In the genomic region with DNA sequence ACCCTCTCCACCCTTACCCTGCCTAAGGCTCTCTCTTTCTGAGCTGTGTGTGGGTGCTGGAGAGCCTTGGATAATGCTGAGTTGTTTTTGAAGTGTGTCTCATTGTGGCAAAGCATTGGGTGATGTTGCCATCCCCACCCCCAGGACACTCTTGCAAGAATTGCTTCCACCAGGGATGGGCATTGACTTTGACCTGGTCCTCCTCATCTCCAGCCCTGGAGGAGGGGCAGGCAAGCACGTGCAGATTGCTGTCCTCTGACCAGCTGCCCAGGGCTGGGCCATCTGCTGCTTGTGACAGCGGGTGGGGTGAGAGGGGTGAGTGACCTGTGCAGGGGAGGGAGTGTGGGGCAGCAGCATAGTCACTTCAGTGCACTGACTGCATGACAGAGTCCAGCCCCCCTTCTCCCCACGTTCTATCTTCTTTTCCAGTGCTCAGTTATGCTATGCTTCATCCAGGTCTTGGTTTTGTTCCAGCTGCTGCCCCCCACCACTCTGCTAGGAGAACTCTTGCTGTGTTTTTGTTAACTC, we compare ENCODE assay signal across 9 cellular contexts. TPM values are rescaled to one million over a fixed set of nuclear protein-coding genes. Genes with fewer than 3 reads are reported as not detected.
DNase-seq lines count a peak whose midpoint lies in the region; ATAC-seq and TF ChIP-seq lines count a peak whose summit lies in the region.
"Had no signal": no experiment of that assay in that cellular context is flagged by ENCODE, and none has a peak within 500 bp of the region (broad histone marks: within the 10 kb centered on the region; RNA-seq: fewer than 3 reads in every experiment).

No MANE protein-coding gene starts in this region.

- peak overlapping the region in 2 of 4 donors; percentile 62 to 66 for H3K27ac ChIP-seq in gastroesophageal sphincter

- H3K27me3 ChIP-seq in gastroesophageal sphincter = no peaks in the 10 kb centered on the region

- ATAC-seq in GM18867 (IDR thresholded peaks at IDR 0.05; ENCODE audit: unreplicated experiment) (peak; percentile 31), gastroesophageal sphincter (peak; percentile 39), GM18870 (IDR thresholded peaks at IDR 0.05; ENCODE audit: unreplicated experiment) (no peak), HG03097 (IDR thresholded peaks at IDR 0.05; ENCODE audit: low FRiP score, unreplicated experiment) (no peak)
- ATAC-seq: Panc1 had no signal

- H3K9me3 ChIP-seq in gastroesophageal sphincter = no peaks in the 10 kb centered on the region

- no peak for TF ChIP-seq POLR2A in gastroesophageal sphincter (IDR thresholded peaks at IDR 0.05)

- no peak overlapping the region for H3K4me3 ChIP-seq in gastroesophageal sphincter

- H3K36me3 ChIP-seq in gastroesophageal sphincter = no peaks in the 10 kb centered on the region

- no peak for TF ChIP-seq EP300 in gastroesophageal sphincter (IDR thresholded peaks at IDR 0.05)

- WGBS in gastroesophageal sphincter (ENCODE audit: low coverage in 1 of 2), 2 donors = 0% methylated on average over 1 of the region's 3 CpGs

- DNase-seq in OCI-M1 (lab: John Stamatoyannopoulos, UW) (peak; percentile 4), renal cortical epithelial cell (ENCODE audit: low read depth) (peak; percentile 21), NCI-H187 (lab: John Stamatoyannopoulos, UW) (no peak), NCI-H446 (lab: John Stamatoyannopoulos, UW) (no peak)

- H3K4me1 ChIP-seq in gastroesophageal sphincter = peaks cover 30 to 69% (median 59%) of the 10 kb centered on the region in 3 donors

- TF ChIP-seq CTCF in gastroesophageal sphincter (IDR thresholded peaks at IDR 0.05) = no peak

RNA-seq across cellular contexts. Expression of gene SUSD6, which starts 26.2 kb away (rescaled TPM):
- total RNA-seq in gastroesophageal sphincter (10 to 100 TPM; 24.4 to 40.6 (median 38.5) TPM), renal cortical epithelial cell (20.8 and 34.2 TPM in 2 replicates)

Comparison
In these comparisons a context has a peak if more than half of its experiments do, and no peak if none do; other contexts are left out.
1. ATAC-seq: peak in GM18867 (single experiment) and gastroesophageal sphincter (single experiment); none in GM18870 (single experiment) and HG03097 (single experiment).
2. DNase-seq: peak in OCI-M1 (single experiment) and renal cortical epithelial cell (single experiment); none in NCI-H187 (0 of 2) and NCI-H446 (0 of 2).